In the genomic region with DNA sequence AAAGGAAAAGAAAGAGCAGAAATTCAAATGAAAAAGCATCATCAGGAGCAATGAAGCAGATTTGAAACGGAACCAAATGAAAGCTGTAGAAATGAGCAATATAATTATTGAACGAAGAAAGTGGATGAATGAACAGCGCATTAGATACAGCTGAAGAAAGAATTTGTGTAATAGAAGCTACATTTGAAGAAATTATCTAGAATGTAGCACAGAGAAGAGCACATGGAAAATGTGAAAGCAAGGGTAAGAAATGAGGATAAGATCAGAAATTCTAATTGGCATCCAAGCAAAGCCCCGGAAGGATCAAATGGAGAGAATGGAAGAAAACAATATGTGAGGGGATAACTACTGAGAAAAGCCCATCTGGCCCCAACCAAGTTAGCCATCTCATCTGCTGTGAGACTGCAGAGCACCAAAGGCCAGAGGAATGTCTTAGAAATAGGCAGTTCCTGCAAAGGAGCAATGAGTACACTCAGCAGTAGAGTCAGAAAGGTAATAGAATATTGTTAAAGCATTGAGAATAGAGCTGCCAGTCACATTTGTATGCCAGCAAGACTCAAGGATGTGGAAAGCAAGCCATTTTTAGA, we compare ENCODE assay signal across 18 cellular contexts. TPM values are rescaled to one million over a fixed set of nuclear protein-coding genes. Genes with fewer than 3 reads are reported as not detected.
A peak's percentile ranks its signal among the peaks of the same experiment; 100 is the strongest.
DNase-seq lines count a peak whose midpoint lies in the region; ATAC-seq and TF ChIP-seq lines count a peak whose summit lies in the region.
"Had no signal": no experiment of that assay in that cellular context is flagged by ENCODE, and none has a peak within 500 bp of the region (broad histone marks: within the 10 kb centered on the region; RNA-seq: fewer than 3 reads in every experiment).

No MANE protein-coding gene starts in this region.

- TF ChIP-seq CTCF in Calu3 (IDR thresholded peaks at IDR 0.05; ENCODE audit: unreplicated experiment) = no peak

- peaks cover 9% of the 10 kb centered on the region for H3K9me3 Mint-ChIP-seq in activated CD4-positive, alpha-beta T cell treated with anti-CD3 and anti-CD28 coated beads, Interleukin-2, amount 10 ng/mL, durations not matched to agents 24 days and 14 days
- peaks cover 11% of the 10 kb centered on the region for H3K9me3 Mint-ChIP-seq in activated CD4-positive, alpha-beta T cell treated with anti-CD3 and anti-CD28 coated beads for 36 hours (ENCODE audit: low read depth)
- no peaks in the 10 kb centered on the region for H3K9me3 Mint-ChIP-seq in Calu3 (ENCODE audit: low read depth, unreplicated experiment)
- H3K9me3 Mint-ChIP-seq in activated naive CD8-positive, alpha-beta T cell (ENCODE audit: low read depth) = peaks cover 12% of the 10 kb centered on the region
- H3K9me3 Mint-ChIP-seq in natural killer cell treated with Interleukin-12 subunit alpha and Interleukin-12 subunit beta and Interleukin-15 and Interleukin-18, amount 100 ng/mL, for 72 hours = no peaks in the 10 kb centered on the region

- no peak overlapping the region for H3K4me3 Mint-ChIP-seq in activated CD4-positive, alpha-beta T cell treated with anti-CD3 and anti-CD28 coated beads, Interleukin-2, amount 10 ng/mL, durations not matched to agents 24 days and 14 days
- no peak overlapping the region for H3K4me3 Mint-ChIP-seq in activated CD4-positive, alpha-beta T cell treated with anti-CD3 and anti-CD28 coated beads for 36 hours
- H3K4me3 Mint-ChIP-seq in Calu3 (ENCODE audit: low read depth, unreplicated experiment) = no peak overlapping the region
- peak overlapping the region; percentile 45 for H3K4me3 Mint-ChIP-seq in activated naive CD8-positive, alpha-beta T cell
- H3K4me3 Mint-ChIP-seq in natural killer cell treated with Interleukin-12 subunit alpha and Interleukin-12 subunit beta and Interleukin-15 and Interleukin-18, amount 100 ng/mL, for 72 hours = peak overlapping the region; percentile 3
- H3K4me3 Mint-ChIP-seq: B cell, brain had no signal

- POLR2A ChIA-PET in activated CD4-positive, alpha-beta T cell treated with anti-CD3 and anti-CD28 coated beads for 36 hours (lab: Charles Lee) = no interaction called here

- intact Hi-C loops in activated CD4-positive, alpha-beta T cell treated with anti-CD3 and anti-CD28 coated beads, Interleukin-2, amount 10 ng/mL, durations not matched to agents 24 days and 14 days (cut with micrococcal nuclease) = no loop called here
- intact Hi-C loops in activated CD4-positive, alpha-beta T cell treated with anti-CD3 and anti-CD28 coated beads for 36 hours (cut with DNase I, micrococcal nuclease) = no loop called here
- intact Hi-C loops in Calu3 (cut with micrococcal nuclease; ENCODE audit: unreplicated experiment) = no loop called here

- TSS peak; percentile 7 for BruUV-seq in Calu3 (replicated peaks; lab: Mats Ljungman, UMichigan)

- H3K27me3 Mint-ChIP-seq in activated CD4-positive, alpha-beta T cell treated with anti-CD3 and anti-CD28 coated beads, Interleukin-2, amount 10 ng/mL, durations not matched to agents 24 days and 14 days = no peaks in the 10 kb centered on the region
- H3K27me3 Mint-ChIP-seq in activated CD4-positive, alpha-beta T cell treated with anti-CD3 and anti-CD28 coated beads for 36 hours = no peaks in the 10 kb centered on the region
- no peaks in the 10 kb centered on the region for H3K27me3 Mint-ChIP-seq in Calu3 (ENCODE audit: unreplicated experiment)
- no peaks in the 10 kb centered on the region for H3K27me3 Mint-ChIP-seq in activated naive CD8-positive, alpha-beta T cell
- H3K27me3 Mint-ChIP-seq in natural killer cell treated with Interleukin-12 subunit alpha and Interleukin-12 subunit beta and Interleukin-15 and Interleukin-18, amount 100 ng/mL, for 72 hours = no peaks in the 10 kb centered on the region
- H3K27me3 Mint-ChIP-seq: B cell, brain had no signal

- CTCF ChIA-PET in activated CD4-positive, alpha-beta T cell treated with anti-CD3 and anti-CD28 coated beads for 36 hours (lab: Charles Lee) = interaction anchor here (0.6 to 0.7 kb wide), 2 partner anchors 61 to 142 kb away, joined by 3 read pairs; no protein-coding TSS in a partner anchor
- CTCF ChIA-PET in Calu3 (lab: Charles Lee) = no interaction called here

- H3K4me1 Mint-ChIP-seq in activated CD4-positive, alpha-beta T cell treated with anti-CD3 and anti-CD28 coated beads, Interleukin-2, amount 10 ng/mL, durations not matched to agents 24 days and 14 days = peaks cover 65% of the 10 kb centered on the region
- peaks cover 65% of the 10 kb centered on the region for H3K4me1 Mint-ChIP-seq in activated CD4-positive, alpha-beta T cell treated with anti-CD3 and anti-CD28 coated beads for 36 hours
- H3K4me1 Mint-ChIP-seq in Calu3 (ENCODE audit: low read depth, unreplicated experiment) = peaks cover 19% of the 10 kb centered on the region
- peaks cover 80% of the 10 kb centered on the region for H3K4me1 Mint-ChIP-seq in activated naive CD8-positive, alpha-beta T cell (ENCODE audit: low read depth)
- H3K4me1 Mint-ChIP-seq in natural killer cell treated with Interleukin-12 subunit alpha and Interleukin-12 subunit beta and Interleukin-15 and Interleukin-18, amount 100 ng/mL, for 72 hours (ENCODE audit: low read depth in 2 of 2) = peaks cover 58 to 71% of the 10 kb centered on the region in 2 donors
- H3K4me1 Mint-ChIP-seq: brain had no signal

- DNase-seq in activated CD4-positive, alpha-beta T cell treated with anti-CD3 and anti-CD28 coated beads, Interleukin-2, amount 10 ng/mL, durations not matched to agents 24 days and 14 days = no peak
- no peak for DNase-seq in activated CD4-positive, alpha-beta T cell treated with anti-CD3 and anti-CD28 coated beads for 36 hours
- DNase-seq in Calu3 (no peak), NCI-H345 (lab: John Stamatoyannopoulos, UW) (no peak), GM19238 (ENCODE audit: insufficient read length, low spot score) (no peak)
- DNase-seq in natural killer cell treated with Interleukin-12 subunit alpha and Interleukin-12 subunit beta and Interleukin-15 and Interleukin-18, amount 100 ng/mL, for 72 hours (ENCODE audit: low spot score) = no peak
- DNase-seq: EL; kidney; NCI-H2081; NCI-H446; psoas muscle; SHP77; stimulated activated CD4-positive, alpha-beta T cell treated with anti-CD3 and anti-CD28 coated beads, Interleukin-1b, Interleukin-23, amount 100 ng/mL, for 48 hours; stimulated activated naive CD4-positive, alpha-beta T cell had no signal

- peaks cover 77% of the 10 kb centered on the region for H3K36me3 Mint-ChIP-seq in activated CD4-positive, alpha-beta T cell treated with anti-CD3 and anti-CD28 coated beads, Interleukin-2, amount 10 ng/mL, durations not matched to agents 24 days and 14 days (ENCODE audit: low read depth)
- peaks cover 74% of the 10 kb centered on the region for H3K36me3 Mint-ChIP-seq in activated CD4-positive, alpha-beta T cell treated with anti-CD3 and anti-CD28 coated beads for 36 hours (ENCODE audit: low read depth)
- peaks cover 44% of the 10 kb centered on the region for H3K36me3 Mint-ChIP-seq in Calu3 (ENCODE audit: insufficient read depth, unreplicated experiment)
- peaks cover 30% of the 10 kb centered on the region for H3K36me3 Mint-ChIP-seq in activated naive CD8-positive, alpha-beta T cell
- H3K36me3 Mint-ChIP-seq in natural killer cell treated with Interleukin-12 subunit alpha and Interleukin-12 subunit beta and Interleukin-15 and Interleukin-18, amount 100 ng/mL, for 72 hours = peaks cover 40% of the 10 kb centered on the region

- ATAC-seq in activated CD4-positive, alpha-beta T cell treated with anti-CD3 and anti-CD28 coated beads for 36 hours = no peak
- no peak for ATAC-seq in natural killer cell treated with Interleukin-12 subunit alpha and Interleukin-12 subunit beta and Interleukin-15 and Interleukin-18, amount 100 ng/mL, for 72 hours
- no peak for ATAC-seq in esophagus mucosa
- ATAC-seq: psoas muscle had no signal

- peak overlapping the region; percentile 30 for H3K27ac Mint-ChIP-seq in activated CD4-positive, alpha-beta T cell treated with anti-CD3 and anti-CD28 coated beads, Interleukin-2, amount 10 ng/mL, durations not matched to agents 24 days and 14 days
- H3K27ac Mint-ChIP-seq in activated CD4-positive, alpha-beta T cell treated with anti-CD3 and anti-CD28 coated beads for 36 hours = no peak overlapping the region
- H3K27ac Mint-ChIP-seq in Calu3 (ENCODE audit: unreplicated experiment) = no peak overlapping the region
- peak overlapping the region; percentile 98 for H3K27ac Mint-ChIP-seq in activated naive CD8-positive, alpha-beta T cell
- H3K27ac Mint-ChIP-seq in natural killer cell treated with Interleukin-12 subunit alpha and Interleukin-12 subunit beta and Interleukin-15 and Interleukin-18, amount 100 ng/mL, for 72 hours = peak overlapping the region; percentile 89 to 92
- H3K27ac Mint-ChIP-seq: B cell, brain had no signal

RNA-seq across cellular contexts. Expression of gene MED15, which starts 51.9 kb away (rescaled TPM):
- 113 and 117 TPM in 2 replicates for total RNA-seq in activated CD4-positive, alpha-beta T cell treated with anti-CD3 and anti-CD28 coated beads, Interleukin-2, amount 10 ng/mL, durations not matched to agents 24 days and 14 days
- 100 to 1,000 TPM in 1 of 2 experiments, 10 to 100 TPM in 1; 84.4 to 107 TPM for total RNA-seq in activated CD4-positive, alpha-beta T cell treated with anti-CD3 and anti-CD28 coated beads for 36 hours
- total RNA-seq in Calu3 (2022) (137 and 144 TPM in 2 replicates), esophagus mucosa (51.7 TPM)
- total RNA-seq in natural killer cell treated with Interleukin-12 subunit alpha and Interleukin-12 subunit beta and Interleukin-15 and Interleukin-18, amount 100 ng/mL, for 72 hours = 100 to 1,000 TPM; 171 to 178 TPM

Comparison
In these comparisons a context has a peak if more than half of its experiments do, and no peak if none do; other contexts are left out.
1. H3K27ac Mint-ChIP-seq: peak in activated CD4-positive, alpha-beta T cell treated with anti-CD3 and anti-CD28 coated beads, Interleukin-2, amount 10 ng/mL, durations not matched to agents 24 days and 14 days (single experiment), activated naive CD8-positive, alpha-beta T cell (single experiment) and natural killer cell treated with Interleukin-12 subunit alpha and Interleukin-12 subunit beta and Interleukin-15 and Interleukin-18, amount 100 ng/mL, for 72 hours (2 of 2); none in activated CD4-positive, alpha-beta T cell treated with anti-CD3 and anti-CD28 coated beads for 36 hours (single experiment) and Calu3 (single experiment).
2. H3K4me3 Mint-ChIP-seq: peak in activated naive CD8-positive, alpha-beta T cell (single experiment) and natural killer cell treated with Interleukin-12 subunit alpha and Interleukin-12 subunit beta and Interleukin-15 and Interleukin-18, amount 100 ng/mL, for 72 hours (single experiment); none in activated CD4-positive, alpha-beta T cell treated with anti-CD3 and anti-CD28 coated beads, Interleukin-2, amount 10 ng/mL, durations not matched to agents 24 days and 14 days (single experiment), activated CD4-positive, alpha-beta T cell treated with anti-CD3 and anti-CD28 coated beads for 36 hours (single experiment) and Calu3 (single experiment).